16 cellular contexts compared by ENCODE assay signal in genomic region chr4:15035152-15035551, GRCh38. TPM values are rescaled to one million over a fixed set of nuclear protein-coding genes. Genes with fewer than 3 reads are reported as not detected.
DNase-seq lines count a peak whose midpoint lies in the region; ATAC-seq and TF ChIP-seq lines count a peak whose summit lies in the region.
"Had no signal": no experiment of that assay in that cellular context is flagged by ENCODE, and none has a peak within 500 bp of the region (broad histone marks: within the 10 kb centered on the region; RNA-seq: fewer than 3 reads in every experiment).

No MANE protein-coding gene starts in this region.

- CTCF ChIA-PET in RWPE1 (lab: Yijun Ruan, JAX) = no interaction called here

- H3K27me3 ChIP-seq in stomach (no peaks in the 10 kb centered on the region), left lung (no peaks in the 10 kb centered on the region)

- no peak for TF ChIP-seq POLR2A in stomach (IDR thresholded peaks at IDR 0.05)

- POLR2A ChIA-PET in RWPE1 (lab: Yijun Ruan, JAX; ENCODE audit: low non-redundant PET) = no interaction called here

- H3K4me3 Mint-ChIP-seq in activated T-cell treated with anti-CD3 and anti-CD28 coated beads, Interleukin-2, amount 50 U/mL, for 4 hours = no peak overlapping the region
- H3K4me3 Mint-ChIP-seq: CD4-positive, CD25-positive, alpha-beta regulatory T cell had no signal

- H3K4me1 Mint-ChIP-seq in activated T-cell treated with anti-CD3 and anti-CD28 coated beads, Interleukin-2, amount 50 U/mL, for 4 hours (ENCODE audit: low read depth) = peaks cover 14% of the 10 kb centered on the region

- no peak for TF ChIP-seq CTCF in stomach (IDR thresholded peaks at IDR 0.05)
- no peak for TF ChIP-seq CTCF in left lung (IDR thresholded peaks at IDR 0.05)
- TF ChIP-seq CTCF in RWPE1 (conservative IDR thresholded peaks at IDR 0.05; ENCODE audit: low read depth) = no peak

- H3K9me3 Mint-ChIP-seq in activated T-cell treated with anti-CD3 and anti-CD28 coated beads, Interleukin-2, amount 50 U/mL, for 4 hours = no peaks in the 10 kb centered on the region
- H3K9me3 Mint-ChIP-seq: activated T-helper 2 cell treated with anti-CD3 and anti-CD28 coated beads, Interferon-gamma antibody, Interleukin-2, Interleukin-4, amounts not matched to agents 10 μg/mL and 5 μg/mL and 100 μg/mL, durations not matched to agents 14 hours and 24 hours and 36 hours; CD4-positive, CD25-positive, alpha-beta regulatory T cell had no signal

- H3K36me3 ChIP-seq in stomach = peaks cover 0 to 25% (median 14%) of the 10 kb centered on the region in 4 donors
- H3K36me3 ChIP-seq in left lung = peaks cover 4 to 17% of the 10 kb centered on the region in 2 donors

- no peaks in the 10 kb centered on the region for H3K27me3 Mint-ChIP-seq in activated T-cell treated with anti-CD3 and anti-CD28 coated beads, Interleukin-2, amount 50 U/mL, for 4 hours (ENCODE audit: low read depth)
- H3K27me3 Mint-ChIP-seq: CD4-positive, CD25-positive, alpha-beta regulatory T cell had no signal

- H3K4me3 ChIP-seq in stomach (no peak overlapping the region), left lung (no peak overlapping the region)

- H3K9me3 ChIP-seq in stomach (no peaks in the 10 kb centered on the region), left lung (no peaks in the 10 kb centered on the region)

- intact Hi-C loops in stomach (cut with DNase I; ENCODE audit: low total_unique reads) (no loop called here), left lung (cut with DNase I) (no loop called here)

- ATAC-seq in activated T-cell treated with anti-CD3 and anti-CD28 coated beads, Interleukin-2, amount 50 U/mL, for 4 hours = peak; percentile 60 to 80
- ATAC-seq in left lung (no peak), HG02981 (IDR thresholded peaks at IDR 0.05; ENCODE audit: unreplicated experiment) (no peak)

- peaks cover 10 to 79% (median 41%) of the 10 kb centered on the region in 4 donors for H3K4me1 ChIP-seq in stomach
- H3K4me1 ChIP-seq in left lung = peaks cover 0 to 23% of the 10 kb centered on the region in 2 donors

- no peak for TF ChIP-seq EP300 in stomach (IDR thresholded peaks at IDR 0.05)

- peaks cover 26% of the 10 kb centered on the region for H3K36me3 Mint-ChIP-seq in activated T-cell treated with anti-CD3 and anti-CD28 coated beads, Interleukin-2, amount 50 U/mL, for 4 hours (ENCODE audit: insufficient read depth)

- DNase-seq in activated T-cell treated with anti-CD3 and anti-CD28 coated beads, Interleukin-2, amount 50 U/mL, for 4 hours = no peak
- DNase-seq in activated T-cell treated with anti-CD3 and anti-CD28 coated beads for 4 hours = no peak
- DNase-seq in astrocyte of the hippocampus (ENCODE audit: low read depth, low spot score) = peak; percentile 66
- DNase-seq in iris pigment epithelial cell (ENCODE audit: low read depth) = peak; percentile 91
- DNase-seq in stomach = no peak
- DNase-seq in left lung = no peak
- no peak for DNase-seq in RWPE1 (ENCODE audit: low spot score)
- DNase-seq: activated CD4-positive, alpha-beta T cell treated with anti-CD3 and anti-CD28 coated beads for 48 hours; KG1; nucleus accumbens; SIG-M5; substantia nigra; T-helper 9 cell had no signal

- H3K27ac ChIP-seq in stomach (peak overlapping the region in 4 of 5 donors; percentile 11 to 44 (median 36)), left lung (no peak overlapping the region), RWPE1 (no peak overlapping the region)

RNA-seq across cellular contexts. Expression of gene CPEB2, which starts 32.9 kb away (rescaled TPM):
- 1 to 10 TPM; 4.8 to 8.7 (median 8.2) TPM for total RNA-seq in activated T-cell treated with anti-CD3 and anti-CD28 coated beads, Interleukin-2, amount 50 U/mL, for 4 hours
- total RNA-seq in stomach (10 to 100 TPM; 21.4 to 97.9 (median 24.6) TPM), left lung (10 to 100 TPM; 25.2 to 27.7 TPM)
- polyA plus RNA-seq in stomach = 1 to 10 TPM; 3.4 to 7.6 (median 6.9) TPM

Comparison
In these comparisons a context has a peak if more than half of its experiments do, and no peak if none do; other contexts are left out.
1. ATAC-seq: peak in activated T-cell treated with anti-CD3 and anti-CD28 coated beads, Interleukin-2, amount 50 U/mL, for 4 hours (2 of 2); none in left lung (single experiment) and HG02981 (single experiment).
2. DNase-seq: peak in astrocyte of the hippocampus (single experiment) and iris pigment epithelial cell (single experiment); none in activated T-cell treated with anti-CD3 and anti-CD28 coated beads, Interleukin-2, amount 50 U/mL, for 4 hours (single experiment), activated T-cell treated with anti-CD3 and anti-CD28 coated beads for 4 hours (single experiment), stomach (single experiment), left lung (0 of 2) and RWPE1 (single experiment).
3. H3K27ac ChIP-seq: peak in stomach (4 of 5); none in left lung (0 of 2) and RWPE1 (single experiment).